ENCODE assay signal across 13 cellular contexts in genomic region chr11:73384127-73384441, GRCh38. TPM values are rescaled to one million over a fixed set of nuclear protein-coding genes. Genes with fewer than 3 reads are reported as not detected.
DNase-seq lines count a peak whose midpoint lies in the region; ATAC-seq and TF ChIP-seq lines count a peak whose summit lies in the region.
"Had no signal": no experiment of that assay in that cellular context is flagged by ENCODE, and none has a peak within 500 bp of the region (broad histone marks: within the 10 kb centered on the region; RNA-seq: fewer than 3 reads in every experiment).

No MANE protein-coding gene starts in this region.

- peaks cover 55% of the 10 kb centered on the region for H3K4me1 Mint-ChIP-seq in activated naive CD8-positive, alpha-beta T cell treated with anti-CD3 and anti-CD28 coated beads for 36 hours
- peaks cover 38 to 88% (median 81%) of the 10 kb centered on the region in 4 donors for H3K4me1 Mint-ChIP-seq in naive thymus-derived CD8-positive, alpha-beta T cell

- peak overlapping the region; percentile 87 for H3K27ac ChIP-seq in HL-60 (replicated peaks)
- H3K27ac ChIP-seq: ascending aorta had no signal

- H3K27ac Mint-ChIP-seq in activated naive CD8-positive, alpha-beta T cell treated with anti-CD3 and anti-CD28 coated beads for 36 hours, result peak overlapping the region; percentile 81
- H3K27ac Mint-ChIP-seq in naive thymus-derived CD8-positive, alpha-beta T cell, result peak overlapping the region in 8 of 10 donors; percentile 56 to 88 (median 78)

- H3K9me3 Mint-ChIP-seq in activated naive CD8-positive, alpha-beta T cell treated with anti-CD3 and anti-CD28 coated beads for 36 hours, result no peaks in the 10 kb centered on the region
- H3K9me3 Mint-ChIP-seq in naive thymus-derived CD8-positive, alpha-beta T cell, result no peaks in the 10 kb centered on the region

- POLR2A ChIA-PET in naive thymus-derived CD8-positive, alpha-beta T cell (lab: Charles Lee), result interaction anchor here (0.5 to 1.2 kb wide), 2 partner anchors 9 to 938 kb away, joined by 4 to 7 read pairs; no protein-coding TSS in a partner anchor

- TF ChIP-seq CTCF in HL-60 (IDR thresholded peaks at IDR 0.05; ENCODE audit: insufficient read depth, low read length), result no peak
- TF ChIP-seq CTCF in omental fat pad (IDR thresholded peaks at IDR 0.05), result no peak

- no peaks in the 10 kb centered on the region for H3K36me3 Mint-ChIP-seq in activated naive CD8-positive, alpha-beta T cell treated with anti-CD3 and anti-CD28 coated beads for 36 hours
- H3K36me3 Mint-ChIP-seq in naive thymus-derived CD8-positive, alpha-beta T cell, result peaks cover 0 to 3% (median 0%) of the 10 kb centered on the region in 3 donors

- no peak overlapping the region for H3K4me3 ChIP-seq in HL-60 (replicated peaks; ENCODE audit: insufficient read depth, low read length)
- H3K4me3 ChIP-seq: ascending aorta had no signal

- DNase-seq in CD1c-positive myeloid dendritic cell (ENCODE audit: extremely low spot score) (peak; percentile 42), HL-60 (ENCODE audit: low read depth in 1 of 2, low spot score in 1 of 2) (peak in 1 of 2 experiments; percentile 47), Kasumi-1 (lab: John Stamatoyannopoulos, UW) (no peak), COLO829 (ENCODE audit: low spot score) (no peak), omental fat pad (ENCODE audit: low spot score) (no peak)
- DNase-seq in activated naive CD8-positive, alpha-beta T cell treated with anti-CD3 and anti-CD28 coated beads for 36 hours, result no peak
- no peak for DNase-seq in naive thymus-derived CD8-positive, alpha-beta T cell
- DNase-seq: effector CD4-positive, alpha-beta T cell; NCI-H1694; NCI-H524 treated with DMSO at 0.1 percent for 48 hours; T1000 had no signal

- no peak for ATAC-seq in naive thymus-derived CD8-positive, alpha-beta T cell
- ATAC-seq in omental fat pad (ENCODE audit: low FRiP score) (no peak), GM18870 (IDR thresholded peaks at IDR 0.05; ENCODE audit: unreplicated experiment) (no peak)

- no peak overlapping the region for H3K4me3 Mint-ChIP-seq in activated naive CD8-positive, alpha-beta T cell treated with anti-CD3 and anti-CD28 coated beads for 36 hours
- peak overlapping the region in 8 of 10 donors; percentile 7 to 75 (median 47) for H3K4me3 Mint-ChIP-seq in naive thymus-derived CD8-positive, alpha-beta T cell

- H3K27me3 Mint-ChIP-seq in activated naive CD8-positive, alpha-beta T cell treated with anti-CD3 and anti-CD28 coated beads for 36 hours, result no peaks in the 10 kb centered on the region
- no peaks in the 10 kb centered on the region for H3K27me3 Mint-ChIP-seq in naive thymus-derived CD8-positive, alpha-beta T cell

- no peaks in the 10 kb centered on the region for H3K27me3 ChIP-seq in HL-60 (ENCODE audit: insufficient read depth, poor library complexity, severe bottlenecking)
- H3K27me3 ChIP-seq: ascending aorta had no signal

RNA-seq across cellular contexts. Expression of gene RELT, which starts 7.9 kb away (rescaled TPM):
- total RNA-seq in activated naive CD8-positive, alpha-beta T cell treated with anti-CD3 and anti-CD28 coated beads for 36 hours, result 10 to 100 TPM; 23.2 to 24.2 TPM
- total RNA-seq in naive thymus-derived CD8-positive, alpha-beta T cell, result 10 to 100 TPM; 11.7 to 12.8 TPM
- polyA plus RNA-seq in naive thymus-derived CD8-positive, alpha-beta T cell, result 1 to 10 TPM; 1.3 to 3.3 (median 2.7) TPM
- 10 to 100 TPM in 1 of 4 donors, 1 to 10 TPM in 3; 5.0 to 21.6 (median 9.0) TPM for total RNA-seq in omental fat pad
